Comparison of ENCODE assay signal across 9 cellular contexts in the genomic region with DNA sequence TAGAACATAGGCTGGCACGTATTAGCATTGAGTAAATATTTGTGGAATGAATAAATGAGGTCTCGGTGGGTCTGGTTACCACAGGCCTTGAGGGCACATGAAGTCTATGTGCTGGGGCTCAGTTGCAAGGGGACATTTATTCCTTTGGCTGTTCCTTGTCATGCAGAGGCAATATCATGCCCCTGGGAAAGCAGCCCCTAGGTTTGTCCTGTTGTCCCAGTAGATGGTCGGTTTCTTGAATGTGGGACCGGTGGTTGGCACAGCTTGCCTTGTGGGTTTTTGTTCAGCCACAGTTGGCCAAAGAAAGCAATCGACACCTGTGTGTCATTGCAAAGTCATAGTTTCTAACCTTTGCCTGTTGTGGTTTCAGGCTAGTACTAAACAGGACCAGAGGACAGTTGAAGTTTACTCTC. TPM values are rescaled to one million over a fixed set of nuclear protein-coding genes. Genes with fewer than 3 reads are reported as not detected.
DNase-seq lines count a peak whose midpoint lies in the region; ATAC-seq and TF ChIP-seq lines count a peak whose summit lies in the region.
"Had no signal": no experiment of that assay in that cellular context is flagged by ENCODE, and none has a peak within 500 bp of the region (broad histone marks: within the 10 kb centered on the region; RNA-seq: fewer than 3 reads in every experiment).

No MANE protein-coding gene starts in this region.

- H3K18ac ChIP-seq in IMR-90 (ENCODE audit: low read depth, low read length) = no peak overlapping the region

- no peaks in the 10 kb centered on the region for H3K79me1 ChIP-seq in IMR-90 (ENCODE audit: low read depth in 1 of 2, low read length in 2 of 2)

- dilution Hi-C loops in IMR-90 (cut with HindIII; ENCODE audit: low sequenced_read_pairs, unreplicated experiment) = no loop called here

- no peak overlapping the region for H2BK120ac ChIP-seq in IMR-90 (ENCODE audit: low read depth, low read length)

- ATAC-seq in GM19324 (IDR thresholded peaks at IDR 0.05; ENCODE audit: low FRiP score, unreplicated experiment) = peak; percentile 87
- ATAC-seq in HG02588 (IDR thresholded peaks at IDR 0.05; ENCODE audit: unreplicated experiment) = peak; percentile 90
- no peak for ATAC-seq in IMR-90 (ENCODE audit: low read depth)

- no peaks in the 10 kb centered on the region for H4K20me1 ChIP-seq in IMR-90 (ENCODE audit: insufficient read depth, low read length)

- 0 out of 2 replicates have a peak overlapping the region, but pooled peaks have one; percentile 0 for H3K23ac ChIP-seq in IMR-90 (ENCODE audit: low read depth, low read length)

- no TSS peak for BruUV-seq in IMR-90 (replicated peaks; lab: Mats Ljungman, UMichigan)

- H3K36me3 ChIP-seq in IMR-90 (ENCODE audit: control insufficient read depth, insufficient read depth, low read length) = peaks cover 4% of the 10 kb centered on the region; the same call in 1 of the 2 replicates

- H3K27me3 ChIP-seq in IMR-90 (ENCODE audit: control insufficient read depth, insufficient read depth, low read length) = no peaks in the 10 kb centered on the region
- H3K27me3 ChIP-seq: neutrophil had no signal

- H3K9me3 ChIP-seq in IMR-90 (ENCODE audit: control insufficient read depth, insufficient read depth, low read length) = no peaks in the 10 kb centered on the region
- H3K9me3 ChIP-seq: neutrophil had no signal

- H3K56ac ChIP-seq in IMR-90 (ENCODE audit: extremely low read depth, insufficient read depth, low read length) = no peak overlapping the region

- intact Hi-C loops in IMR-90 (cut with micrococcal nuclease) = no loop called here

- H3K4me2 ChIP-seq in IMR-90 (ENCODE audit: low read depth, low read length) = no peak overlapping the region

- no peaks in the 10 kb centered on the region for H3K9me1 ChIP-seq in IMR-90 (ENCODE audit: insufficient read depth, low read length)

- H4K8ac ChIP-seq in IMR-90 (ENCODE audit: low read depth in 2 of 2, low read length in 2 of 2) = no peak overlapping the region

- no peak overlapping the region for H2AK5ac ChIP-seq in IMR-90 (ENCODE audit: low read depth, low read length)

- no peak overlapping the region for H3K27ac ChIP-seq in IMR-90 (ENCODE audit: insufficient read depth, low read length)
- H3K27ac ChIP-seq: neutrophil had no signal

- no peak overlapping the region for H3K9ac ChIP-seq in IMR-90 (ENCODE audit: low read depth, low read length)

- H2BK20ac ChIP-seq in IMR-90 (ENCODE audit: low read depth, low read length) = no peak overlapping the region

- TF ChIP-seq RAD21 in IMR-90 (IDR thresholded peaks at IDR 0.05; ENCODE audit: low read length) = no peak

- CTCF ChIA-PET in IMR-90 (lab: Yijun Ruan, JAX) = no interaction called here

- POLR2A ChIA-PET in IMR-90 (lab: Charles Lee; ENCODE audit: unreplicated experiment) = no interaction called here

- in situ Hi-C loops in IMR-90 (cut with MboI; ENCODE audit: low sequenced_read_pairs) = no loop called here

- 73% methylated on average over 4 of the region's 5 CpGs; no CpG with 5 or more reads in 1 of the 2 experiments for WGBS in IMR-90 (ENCODE audit: extremely low coverage in 2 of 2, insufficient read length in 1 of 2), 2 experiments

- H3K14ac ChIP-seq in IMR-90 (replicated peaks; ENCODE audit: low read depth, low read length) = no peak overlapping the region

- no peak overlapping the region for H4K91ac ChIP-seq in IMR-90 (ENCODE audit: insufficient read depth, low read depth, low read length)

- H2BK15ac ChIP-seq in IMR-90 (ENCODE audit: low read depth, low read length) = no peak overlapping the region

- H2BK5ac ChIP-seq in IMR-90 (ENCODE audit: low read depth, low read length, poor library complexity, severe bottlenecking) = no peak overlapping the region

- no peak for TF ChIP-seq POLR2A in IMR-90 (IDR thresholded peaks at IDR 0.05; ENCODE audit: low read depth, low read length)

- no peak overlapping the region for H3K4me3 ChIP-seq in IMR-90 (ENCODE audit: insufficient read depth, low read depth, low read length)

- no peak overlapping the region for H2AK9ac ChIP-seq in IMR-90 (replicated peaks; ENCODE audit: low read depth, low read length, poor library complexity)

- H3K4ac ChIP-seq in IMR-90 (ENCODE audit: low read depth, low read length) = no peak overlapping the region

- no peak overlapping the region for H4K5ac ChIP-seq in IMR-90 (ENCODE audit: low read depth, low read length)

- DNase-seq in IMR-90 (no peak), myocyte (ENCODE audit: low read depth) (peak; percentile 88), mesenteric fat pad (ENCODE audit: low spot score) (no peak), UCSD-AML1 (lab: John Stamatoyannopoulos, UW; ENCODE audit: unreplicated experiment) (no peak)
- DNase-seq in stimulated activated CD4-positive, alpha-beta T cell treated with anti-CD3 and anti-CD28 coated beads, Interleukin-2, amount 100 ng/mL, for 48 hours = no peak
- DNase-seq: NCI-H1105 had no signal

- no peak overlapping the region for H2AFZ ChIP-seq in IMR-90 (replicated peaks; ENCODE audit: low read length, poor library complexity)

- TF ChIP-seq CTCF in IMR-90 (conservative IDR thresholded peaks at IDR 0.05; ENCODE audit: low read depth, low read length) = no peak

- H3K4me1 ChIP-seq in IMR-90 (ENCODE audit: control insufficient read depth, insufficient read depth, low read length) = no peaks in the 10 kb centered on the region

TF ChIP-seq in IMR-90, 13 proteins besides CTCF, POLR2A, EP300 and RAD21:
- TF ChIP-seq, protein P1, sequence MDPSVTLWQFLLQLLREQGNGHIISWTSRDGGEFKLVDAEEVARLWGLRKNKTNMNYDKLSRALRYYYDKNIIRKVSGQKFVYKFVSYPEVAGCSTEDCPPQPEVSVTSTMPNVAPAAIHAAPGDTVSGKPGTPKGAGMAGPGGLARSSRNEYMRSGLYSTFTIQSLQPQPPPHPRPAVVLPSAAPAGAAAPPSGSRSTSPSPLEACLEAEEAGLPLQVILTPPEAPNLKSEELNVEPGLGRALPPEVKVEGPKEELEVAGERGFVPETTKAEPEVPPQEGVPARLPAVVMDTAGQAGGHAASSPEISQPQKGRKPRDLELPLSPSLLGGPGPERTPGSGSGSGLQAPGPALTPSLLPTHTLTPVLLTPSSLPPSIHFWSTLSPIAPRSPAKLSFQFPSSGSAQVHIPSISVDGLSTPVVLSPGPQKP (IDR thresholded peaks at IDR 0.05; ENCODE audit: borderline replicate concordance, low read depth, low read length) = no peak
- TF ChIP-seq MAFK (IDR thresholded peaks at IDR 0.05; ENCODE audit: low read depth, low read length) (no peak), NFE2L2 (IDR thresholded peaks at IDR 0.05; ENCODE audit: low read depth, low read length) (no peak), MAZ (IDR thresholded peaks at IDR 0.05; ENCODE audit: borderline replicate concordance, low read depth, low read length) (no peak), FOS (IDR thresholded peaks at IDR 0.05; ENCODE audit: low read depth, low read length) (no peak), SMC3 (IDR thresholded peaks at IDR 0.05; ENCODE audit: low read depth, low read length) (no peak), CEBPB (IDR thresholded peaks at IDR 0.05; ENCODE audit: low read depth, low read length) (no peak), BHLHE40 (IDR thresholded peaks at IDR 0.05; ENCODE audit: low read depth, low read length) (no peak), MXI1 (IDR thresholded peaks at IDR 0.05; ENCODE audit: borderline replicate concordance, low read depth, low read length) (no peak), RCOR1 (IDR thresholded peaks at IDR 0.05; ENCODE audit: insufficient replicate concordance, low read length) (no peak), RFX5 (IDR thresholded peaks at IDR 0.05; ENCODE audit: low read depth, low read length) (no peak), CHD1 (IDR thresholded peaks at IDR 0.05; ENCODE audit: low read depth, low read length) (no peak)
- TF ChIP-seq, protein P2, sequence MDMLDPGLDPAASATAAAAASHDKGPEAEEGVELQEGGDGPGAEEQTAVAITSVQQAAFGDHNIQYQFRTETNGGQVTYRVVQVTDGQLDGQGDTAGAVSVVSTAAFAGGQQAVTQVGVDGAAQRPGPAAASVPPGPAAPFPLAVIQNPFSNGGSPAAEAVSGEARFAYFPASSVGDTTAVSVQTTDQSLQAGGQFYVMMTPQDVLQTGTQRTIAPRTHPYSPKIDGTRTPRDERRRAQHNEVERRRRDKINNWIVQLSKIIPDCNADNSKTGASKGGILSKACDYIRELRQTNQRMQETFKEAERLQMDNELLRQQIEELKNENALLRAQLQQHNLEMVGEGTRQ (IDR thresholded peaks at IDR 0.05; ENCODE audit: low read depth, low read length) = no peak

RNA-seq across cellular contexts. Expression of a gene that starts 24.7 kb away (rescaled TPM):
- total RNA-seq in IMR-90 (2012; rRNA removed) = 0.18 and 0.28 TPM in 2 replicates
- polyA plus RNA-seq in IMR-90 (2012; rRNA removed) = 0.31 and 0.44 TPM in 2 replicates
- 0.03 and 0.04 TPM in 2 replicates for polyA plus RNA-seq in IMR-90 (2012; cell fraction: cytosol; rRNA removed)
- 0.04 and 0.10 TPM in 2 replicates for polyA plus RNA-seq in IMR-90 (2012; cell fraction: nucleus; rRNA removed; ENCODE audit: low replicate concordance)
- total RNA-seq in myocyte = 0.32 TPM in 1 of 2 replicates, not detected in the other
- 0.19 TPM for polyA plus RNA-seq in myocyte (2012)
- 32.6 TPM for total RNA-seq in mesenteric fat pad

Comparison
In these comparisons a context has a peak if more than half of its experiments do, and no peak if none do; other contexts are left out.
1. RNA of a gene that starts 24.7 kb away (total RNA-seq): 32.6 TPM in mesenteric fat pad (single experiment); 0.32 TPM in myocyte and 0.18 to 0.28 TPM in IMR-90; every median in the first group is over 10 times any median in the second.